ENCODE assay signal across 10 cellular contexts in the genomic region with DNA sequence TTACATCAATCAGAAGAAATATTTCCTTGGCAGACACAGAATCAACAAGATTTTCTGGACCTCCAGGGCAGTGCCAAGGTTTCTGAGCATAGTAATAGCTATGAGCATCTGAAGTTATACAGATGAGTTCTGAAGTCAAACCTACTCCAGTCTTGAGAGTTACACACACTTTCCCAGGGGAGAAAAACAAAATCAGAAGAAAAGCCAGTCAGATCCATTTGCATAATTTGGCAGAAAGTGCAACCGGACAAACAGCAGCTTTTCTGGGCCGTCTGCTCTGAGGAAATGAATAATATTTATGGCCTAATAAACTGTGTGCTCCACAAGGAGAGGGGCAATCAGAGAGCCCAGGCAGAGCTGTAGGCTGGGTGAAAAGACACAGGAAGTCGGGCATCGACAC.
DNase-seq lines count a peak whose midpoint lies in the region; ATAC-seq and TF ChIP-seq lines count a peak whose summit lies in the region.
"Had no signal": no experiment of that assay in that cellular context is flagged by ENCODE, and none has a peak within 500 bp of the region (broad histone marks: within the 10 kb centered on the region; RNA-seq: fewer than 3 reads in every experiment).

No MANE protein-coding gene starts in this region.

- POLR2A ChIA-PET in HEK293T (lab: Yijun Ruan, JAX) = no interaction called here

- H3K4me2 ChIP-seq in GM23248 (ENCODE audit: unreplicated experiment) = no peak overlapping the region

- no peaks in the 10 kb centered on the region for H4K20me1 ChIP-seq in GM23248 (ENCODE audit: insufficient read depth)

- H3K4me1 ChIP-seq in GM23248 (ENCODE audit: insufficient read depth) = peaks cover 51% of the 10 kb centered on the region
- peaks cover 90% of the 10 kb centered on the region for H3K4me1 ChIP-seq in muscle layer of colon (ENCODE audit: insufficient read depth, low read length)

- H3K36me3 ChIP-seq in GM23248 (ENCODE audit: low read depth) (peaks cover 28% of the 10 kb centered on the region), muscle layer of colon (ENCODE audit: insufficient read depth, low read length) (peaks cover 65% of the 10 kb centered on the region)

- CTCF ChIA-PET in HEK293T (lab: Yijun Ruan, JAX) = no interaction called here

- DNase-seq in EH (ENCODE audit: low read depth) (peak; percentile 61), GM23248 (peak; percentile 58), HEK293T (ENCODE audit: extremely low spot score) (no peak)
- DNase-seq: activated CD4-positive, alpha-beta memory T cell treated with anti-CD3 and anti-CD28 coated beads for 36 hours; stimulated activated naive CD4-positive, alpha-beta T cell had no signal

- H3K79me2 ChIP-seq in GM23248 (ENCODE audit: insufficient read depth) = no peaks in the 10 kb centered on the region

- no peak overlapping the region for H3K4me3 ChIP-seq in GM23248
- no peak overlapping the region for H3K4me3 ChIP-seq in muscle layer of colon (ENCODE audit: low read depth in 1 of 2, low read length in 2 of 2)

- H3K9ac ChIP-seq in GM23248 (peak overlapping the region; percentile 26), muscle layer of colon (ENCODE audit: low read length) (no peak overlapping the region)

- no peaks in the 10 kb centered on the region for H3K9me2 ChIP-seq in GM23248 (ENCODE audit: insufficient read depth)

- in situ Hi-C loops in GM23248 (cut with MboI) = no loop called here

- H3K27me3 ChIP-seq in GM23248 (replicated peaks; ENCODE audit: insufficient read depth) = no peaks in the 10 kb centered on the region
- no peaks in the 10 kb centered on the region for H3K27me3 ChIP-seq in muscle layer of colon (ENCODE audit: control insufficient read depth in 1 of 2, insufficient read depth in 2 of 2, low read length in 2 of 2)

- H3F3A ChIP-seq in GM23248 (ENCODE audit: insufficient read depth) = peaks cover 46% of the 10 kb centered on the region

- H3K9me3 ChIP-seq in GM23248 (ENCODE audit: low read depth) (no peaks in the 10 kb centered on the region), muscle layer of colon (ENCODE audit: low read length) (no peaks in the 10 kb centered on the region)

- ATAC-seq in GM21423 (IDR thresholded peaks at IDR 0.05; ENCODE audit: unreplicated experiment) = no peak
- no peak for ATAC-seq in GM18517 (IDR thresholded peaks at IDR 0.05; ENCODE audit: unreplicated experiment)
- ATAC-seq in GM18511 (IDR thresholded peaks at IDR 0.05; ENCODE audit: unreplicated experiment) = no peak

- WGBS in GM23248 (ENCODE audit: low coverage in 1 of 2, low lambda C conversion rate in 2 of 2, missing lambda C conversion rate in 2 of 2), 2 experiments = 19 to 37% methylated on average over 4 of the region's 4 CpGs
- WGBS in adipose tissue, 3 donors = 51 to 79% (median 63%) methylated on average over 4 of the region's 4 CpGs

- H2AFZ ChIP-seq in GM23248 = no peak overlapping the region

- peak overlapping the region; percentile 77 for H3K27ac ChIP-seq in GM23248
- H3K27ac ChIP-seq in adipose tissue (ENCODE audit: low read depth, low read length) = peak overlapping the region; percentile 23
- peak overlapping the region; percentile 83 for H3K27ac ChIP-seq in muscle layer of colon (ENCODE audit: low read depth, low read length)

TF ChIP-seq in HEK293T, 16 proteins besides CTCF, POLR2A, EP300 and RAD21:
- TF ChIP-seq FOXK2 (IDR thresholded peaks at IDR 0.05) (no peak), CTBP1 (IDR thresholded peaks at IDR 0.05; ENCODE audit: borderline replicate concordance) (no peak), L3MBTL2 (conservative IDR thresholded peaks at IDR 0.05) (no peak), FOXM1 (IDR thresholded peaks at IDR 0.05; ENCODE audit: borderline replicate concordance) (no peak), BHLHE40 (IDR thresholded peaks at IDR 0.05; ENCODE audit: borderline replicate concordance) (no peak), TARDBP (IDR thresholded peaks at IDR 0.05) (no peak), SUZ12 (IDR thresholded peaks at IDR 0.05) (no peak), NFRKB (IDR thresholded peaks at IDR 0.05) (no peak), LEF1 (IDR thresholded peaks at IDR 0.05; ENCODE audit: borderline replicate concordance) (no peak), SP1 (IDR thresholded peaks at IDR 0.05) (no peak), ELF4 (IDR thresholded peaks at IDR 0.05) (no peak), HDGF (IDR thresholded peaks at IDR 0.05; ENCODE audit: borderline replicate concordance) (no peak), ZNF384 (IDR thresholded peaks at IDR 0.05) (no peak), FOXA1 (IDR thresholded peaks at IDR 0.05) (no peak), ARNT (IDR thresholded peaks at IDR 0.05) (no peak)
- TF ChIP-seq, protein P1, sequence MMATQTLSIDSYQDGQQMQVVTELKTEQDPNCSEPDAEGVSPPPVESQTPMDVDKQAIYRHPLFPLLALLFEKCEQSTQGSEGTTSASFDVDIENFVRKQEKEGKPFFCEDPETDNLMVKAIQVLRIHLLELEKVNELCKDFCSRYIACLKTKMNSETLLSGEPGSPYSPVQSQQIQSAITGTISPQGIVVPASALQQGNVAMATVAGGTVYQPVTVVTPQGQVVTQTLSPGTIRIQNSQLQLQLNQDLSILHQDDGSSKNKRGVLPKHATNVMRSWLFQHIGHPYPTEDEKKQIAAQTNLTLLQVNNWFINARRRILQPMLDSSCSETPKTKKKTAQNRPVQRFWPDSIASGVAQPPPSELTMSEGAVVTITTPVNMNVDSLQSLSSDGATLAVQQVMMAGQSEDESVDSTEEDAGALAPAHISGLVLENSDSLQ (IDR thresholded peaks at IDR 0.05) = no peak

Comparison
In these comparisons a context has a peak if more than half of its experiments do, and no peak if none do; other contexts are left out.
1. H3K27ac ChIP-seq: peak in every context shown above with its lines; median percentile 83 in muscle layer of colon; 77 in GM23248; 23 in adipose tissue.